Comparison of ENCODE assay signal across 15 cellular contexts in genomic region chr3:108156312-108156853, GRCh38.
"Had no signal": no experiment of that assay in that cellular context is flagged by ENCODE, and none has a peak within 500 bp of the region (broad histone marks: within the 10 kb centered on the region; RNA-seq: fewer than 3 reads in every experiment).

No MANE protein-coding gene starts in this region.

- H3K9me3 Mint-ChIP-seq: mesothelial cell of epicardium had no signal

- ATAC-seq: foreskin keratinocyte, gastroesophageal sphincter, heart left ventricle, left cardiac atrium, left ventricle myocardium superior, mucosa of descending colon had no signal

- H3K27ac Mint-ChIP-seq: mesothelial cell of epicardium had no signal

- H3K4me3 Mint-ChIP-seq: mesothelial cell of epicardium had no signal

- DNase-seq: dermis blood vessel endothelial cell; dorsolateral prefrontal cortex; effector CD4-positive, alpha-beta T cell; effector memory CD4-positive, alpha-beta T cell; foreskin keratinocyte; heart left ventricle; hypothalamus; left cardiac atrium; left lung; left ventricle myocardium superior; lower lobe of right lung; mesenchymal stem cell; mucosa of descending colon had no signal
